Comparison of ENCODE assay signal across 8 cellular contexts in the genomic region with DNA sequence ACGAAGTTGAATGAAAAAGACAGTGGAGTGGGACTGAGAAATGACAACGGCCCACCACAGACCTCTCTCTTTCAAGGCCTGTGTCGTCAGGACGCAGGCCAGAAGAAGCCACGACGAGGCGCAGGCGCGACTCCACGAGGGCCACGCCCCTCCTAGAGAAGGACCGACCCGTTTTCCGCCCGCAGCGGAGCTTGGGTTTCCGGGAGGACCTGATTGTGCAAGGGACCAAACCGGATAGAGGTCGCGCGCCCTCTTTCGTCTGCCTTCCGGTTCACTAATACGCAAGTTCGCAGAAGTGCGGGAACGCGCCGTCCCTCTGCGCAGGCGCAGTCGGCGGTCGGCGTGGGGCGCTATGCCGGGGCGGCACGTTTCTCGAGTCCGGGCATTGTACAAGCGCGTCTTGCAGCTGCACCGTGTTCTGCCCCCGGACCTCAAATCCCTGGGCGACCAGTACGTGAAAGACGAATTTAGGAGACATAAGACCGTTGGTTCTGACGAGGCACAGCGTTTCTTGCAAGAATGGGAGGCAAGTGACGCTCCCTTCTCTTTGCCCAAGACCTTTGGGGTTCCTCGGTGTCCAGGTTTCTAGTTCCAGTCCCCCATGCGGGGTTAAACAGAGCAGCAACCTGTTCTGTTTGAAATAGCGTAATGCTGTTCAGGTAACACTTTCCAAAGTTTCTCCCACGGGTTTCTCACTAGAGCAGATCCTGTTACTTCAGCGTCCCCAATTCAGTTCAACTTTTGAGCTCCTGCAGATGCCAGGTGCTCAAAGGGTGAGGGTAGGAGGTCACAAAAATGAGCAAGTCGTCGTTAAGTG. TPM values are rescaled to one million over a fixed set of nuclear protein-coding genes. Genes with fewer than 3 reads are reported as not detected.
DNase-seq lines count a peak whose midpoint lies in the region; ATAC-seq, FAIRE-seq and TF ChIP-seq lines count a peak whose summit lies in the region.

A gene (plus strand): TSS at position 327 of the 817 bp plus-strand sequence. CDS start 26 bp downstream, at position 353.

- FAIRE-seq in A204.1 (lab: Jason Lieb, UNC): peak; percentile 98
- FAIRE-seq in TTC549 (lab: Jason Lieb, UNC): peak; percentile 80

- 1% methylated on average over 18 to 59 of the region's 59 CpGs for WGBS in body of pancreas, 2 donors

- H3K4me3 ChIP-seq in body of pancreas (peak within 1 kb of the TSS; percentile 21 to 33), gastrocnemius medialis (peak within 1 kb of the TSS; percentile 60 to 82 (median 68))

- H3K36me3 ChIP-seq in body of pancreas (replicated peaks in 1 of 2; ENCODE audit: insufficient read depth in 1 of 2, low read depth in 2 of 2) (no peaks in the 10 kb centered on the region), gastrocnemius medialis (no peaks in the 10 kb centered on the region)

- DNase-seq in NCI-H2107 treated with DMSO at 0.1 percent for 48 hours (lab: John Stamatoyannopoulos, UW; ENCODE audit: unreplicated experiment): peak; percentile 96
- peak; percentile 98 to 99 (median 99) for DNase-seq in body of pancreas
- DNase-seq in iPS DF 4.7 (ENCODE audit: extremely low read depth, low spot score): peak; percentile 93
- DNase-seq in gastrocnemius medialis: peak; percentile 89 to 96

- intact Hi-C loops in body of pancreas (cut with DNase I) (no loop called here), gastrocnemius medialis (cut with DNase I; ENCODE audit: low total_unique reads) (no loop called here)

- ATAC-seq in GM18520 (IDR thresholded peaks at IDR 0.05; ENCODE audit: unreplicated experiment): peak; percentile 95
- peak; percentile 95 for ATAC-seq in HG03064 (IDR thresholded peaks at IDR 0.05; ENCODE audit: low read depth, unreplicated experiment)
- ATAC-seq in body of pancreas: peak; percentile 99
- ATAC-seq in gastrocnemius medialis: peak; percentile 97 to 99

- H3K9me3 ChIP-seq in body of pancreas (no peaks in the 10 kb centered on the region), gastrocnemius medialis (no peaks in the 10 kb centered on the region)

- TF ChIP-seq CTCF in body of pancreas (IDR thresholded peaks at IDR 0.05): peak in 3 of 7 experiments; percentile 3 to 36 (median 7)
- TF ChIP-seq CTCF in gastrocnemius medialis (IDR thresholded peaks at IDR 0.05 in 4 of 5, conservative IDR thresholded peaks at IDR 0.05 in 1 of 5): peak in 1 of 5 experiments; percentile 32

- TF ChIP-seq POLR2A in body of pancreas (IDR thresholded peaks at IDR 0.05): peak; percentile 36 to 86 (median 84)
- TF ChIP-seq POLR2A in gastrocnemius medialis (IDR thresholded peaks at IDR 0.05): peak; percentile 54 to 60

- H3K27me3 ChIP-seq in body of pancreas (no peaks in the 10 kb centered on the region), gastrocnemius medialis (no peaks in the 10 kb centered on the region)

- in situ Hi-C loops in gastrocnemius medialis (cut with MboI; ENCODE audit: low sequenced_read_pairs in 4 of 4): loop anchor here in 1 of 4 donors (25.0 kb wide), 1 partner anchor 720 kb away; no protein-coding TSS in a partner anchor

- H3K27ac ChIP-seq in body of pancreas: peak within 1 kb of the TSS; percentile 34 to 79 (median 59)
- peak within 1 kb of the TSS; percentile 58 to 76 (median 70) for H3K27ac ChIP-seq in gastrocnemius medialis

- peaks cover 14% of the 10 kb centered on the region for H3K4me1 ChIP-seq in body of pancreas
- peaks cover 14 to 22% of the 10 kb centered on the region in 2 donors for H3K4me1 ChIP-seq in gastrocnemius medialis

RNA-seq across cellular contexts. Expression of the gene that starts here (rescaled TPM):
- 10 to 100 TPM; 22.3 to 30.7 TPM for total RNA-seq in body of pancreas
- 10 to 100 TPM in 1 of 4 donors, 1 to 10 TPM in 3; 3.9 to 12.4 (median 6.4) TPM for total RNA-seq in gastrocnemius medialis

Comparison
In these comparisons a context has a peak if more than half of its experiments do, and no peak if none do; other contexts are left out.
1. Peak in every context shown above with its lines: DNase-seq, ATAC-seq, H3K4me3 ChIP-seq and H3K27ac ChIP-seq.